ENCODE assay signal across 10 cellular contexts in the genomic region with DNA sequence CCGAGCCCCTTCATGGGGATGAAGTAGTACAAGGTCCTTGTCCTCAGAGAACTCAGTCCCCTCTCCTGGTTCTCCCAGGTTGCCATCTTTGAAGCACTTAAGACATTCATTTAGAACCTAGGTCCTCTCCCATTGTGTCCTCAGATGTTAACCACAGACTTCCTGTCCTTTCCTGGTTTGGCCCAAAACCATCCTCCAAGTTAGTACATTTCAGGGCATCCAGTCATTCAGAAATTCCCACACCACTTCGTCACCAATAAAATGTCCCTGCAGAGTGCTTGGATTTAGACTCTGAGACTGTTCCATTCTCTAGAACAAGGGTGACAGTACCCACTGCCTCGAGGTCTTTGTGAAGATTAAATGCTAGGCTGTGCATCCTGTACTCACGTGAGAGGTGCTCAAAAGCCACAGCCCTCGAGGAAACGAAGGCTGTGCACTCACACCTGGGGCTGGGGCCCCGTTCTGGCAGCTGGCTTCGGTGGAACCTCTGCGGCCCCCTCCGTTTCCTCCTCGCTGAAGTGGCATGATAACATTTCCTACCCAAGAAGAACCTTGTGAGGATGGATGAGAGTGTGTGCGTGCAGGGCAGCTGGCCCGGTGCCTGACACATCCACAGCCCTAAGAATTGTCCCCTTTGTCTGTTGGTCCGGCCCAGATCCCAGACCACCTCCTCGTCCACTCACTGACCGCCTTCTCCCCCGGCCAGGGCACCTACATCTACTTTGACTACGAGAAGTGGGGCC. TPM values are rescaled to one million over a fixed set of nuclear protein-coding genes. Genes with fewer than 3 reads are reported as not detected.
A peak's percentile ranks its signal among the peaks of the same experiment; 100 is the strongest.
DNase-seq lines count a peak whose midpoint lies in the region; ATAC-seq lines count a peak whose summit lies in the region.
"Had no signal": no experiment of that assay in that cellular context is flagged by ENCODE, and none has a peak within 500 bp of the region (broad histone marks: within the 10 kb centered on the region; RNA-seq: fewer than 3 reads in every experiment).

No MANE protein-coding gene starts in this region.

- DNase-seq in A172 (ENCODE audit: low spot score) (peak; percentile 90), EH (ENCODE audit: low read depth) (peak; percentile 86), epithelial cell of prostate (ENCODE audit: low read depth, low spot score) (no peak), iPS-NIHi11 (ENCODE audit: low spot score) (no peak), anterior cingulate cortex (lab: John Stamatoyannopoulos, UW) (no peak), ureter (ENCODE audit: low spot score) (no peak)
- DNase-seq in activated CD4-positive, alpha-beta memory T cell treated with anti-CD3 and anti-CD28 coated beads for 36 hours: peak; percentile 65
- DNase-seq: naive B cell, NCI-H2081 had no signal

- peak overlapping the region; percentile 9 for H3K27ac ChIP-seq in epithelial cell of prostate

- peaks cover 51% of the 10 kb centered on the region for H3K36me3 Mint-ChIP-seq in activated CD4-positive, alpha-beta memory T cell treated with anti-CD3 and anti-CD28 coated beads for 36 hours

- H3K4me3 Mint-ChIP-seq in activated CD4-positive, alpha-beta memory T cell treated with anti-CD3 and anti-CD28 coated beads for 36 hours: no peak overlapping the region
- H3K4me3 Mint-ChIP-seq: naive B cell had no signal

- peaks cover 32% of the 10 kb centered on the region for H3K4me1 Mint-ChIP-seq in activated CD4-positive, alpha-beta memory T cell treated with anti-CD3 and anti-CD28 coated beads for 36 hours (ENCODE audit: low read depth)

- intact Hi-C loops in activated CD4-positive, alpha-beta memory T cell treated with anti-CD3 and anti-CD28 coated beads for 36 hours (cut with micrococcal nuclease): loop anchor here (5.0 kb wide), 1 partner anchor 293 kb away; a partner anchor contains a TSS

- CTCF ChIA-PET in activated CD4-positive, alpha-beta memory T cell treated with anti-CD3 and anti-CD28 coated beads for 36 hours (lab: Charles Lee): no interaction called here

- ATAC-seq in HG02981 (IDR thresholded peaks at IDR 0.05; ENCODE audit: unreplicated experiment): no peak

- H3K27ac Mint-ChIP-seq in activated CD4-positive, alpha-beta memory T cell treated with anti-CD3 and anti-CD28 coated beads for 36 hours: peak overlapping the region; percentile 88

- POLR2A ChIA-PET in activated CD4-positive, alpha-beta memory T cell treated with anti-CD3 and anti-CD28 coated beads for 36 hours (lab: Charles Lee): interaction anchor here (0.8 kb wide), 1 partner anchor 18 kb away, joined by 4 read pairs; a partner anchor contains a TSS

- H3K9me3 Mint-ChIP-seq in activated CD4-positive, alpha-beta memory T cell treated with anti-CD3 and anti-CD28 coated beads for 36 hours: no peaks in the 10 kb centered on the region

- no peaks in the 10 kb centered on the region for H3K27me3 Mint-ChIP-seq in activated CD4-positive, alpha-beta memory T cell treated with anti-CD3 and anti-CD28 coated beads for 36 hours
- H3K27me3 Mint-ChIP-seq: naive B cell had no signal

RNA-seq across cellular contexts. Expression of a gene that starts 4.7 kb away (rescaled TPM):
- total RNA-seq in A172 (2014; rRNA removed; shearing (Covaris generic)): 18.7 and 21.1 TPM in 2 replicates
- total RNA-seq in activated CD4-positive, alpha-beta memory T cell treated with anti-CD3 and anti-CD28 coated beads for 36 hours: 1 to 10 TPM; 4.7 to 5.3 TPM
- total RNA-seq in ureter: 5.8 TPM

RNA-seq across cellular contexts. Expression of a gene that starts 17.2 kb away (rescaled TPM):
- 21.1 and 25.5 TPM in 2 replicates for total RNA-seq in A172 (2014; rRNA removed; shearing (Covaris generic))
- total RNA-seq in activated CD4-positive, alpha-beta memory T cell treated with anti-CD3 and anti-CD28 coated beads for 36 hours: 10 to 100 TPM; 54.6 to 58.7 TPM
- total RNA-seq in ureter: 54.6 TPM

RNA-seq across cellular contexts. Expression of a gene that starts 18.2 kb away (rescaled TPM):
- total RNA-seq in A172 (2014; rRNA removed; shearing (Covaris generic)): not detected in 2 replicates
- total RNA-seq in activated CD4-positive, alpha-beta memory T cell treated with anti-CD3 and anti-CD28 coated beads for 36 hours: under 1 TPM; 0.26 to 0.27 TPM
- 155 TPM for total RNA-seq in ureter

RNA-seq across cellular contexts. Expression of a gene that starts 34.6 kb away (rescaled TPM):
- 405 and 408 TPM in 2 replicates for total RNA-seq in A172 (2014; rRNA removed; shearing (Covaris generic))
- 100 to 1,000 TPM; 107 to 112 TPM for total RNA-seq in activated CD4-positive, alpha-beta memory T cell treated with anti-CD3 and anti-CD28 coated beads for 36 hours
- 175 TPM for total RNA-seq in ureter

RNA-seq across cellular contexts. Expression of a gene that starts 36.3 kb away (rescaled TPM):
- total RNA-seq in A172 (2014; rRNA removed; shearing (Covaris generic)): 222 and 277 TPM in 2 replicates
- 10 to 100 TPM; 15.5 to 16.3 TPM for total RNA-seq in activated CD4-positive, alpha-beta memory T cell treated with anti-CD3 and anti-CD28 coated beads for 36 hours
- total RNA-seq in ureter: 27.7 TPM

Comparison
In these comparisons a context has a peak if more than half of its experiments do, and no peak if none do; other contexts are left out.
1. DNase-seq: peak in A172 (single experiment), EH (single experiment) and activated CD4-positive, alpha-beta memory T cell treated with anti-CD3 and anti-CD28 coated beads for 36 hours (single experiment); none in epithelial cell of prostate (single experiment), iPS-NIHi11 (single experiment), anterior cingulate cortex (0 of 58) and ureter (single experiment).
2. RNA of a gene that starts 18.2 kb away (total RNA-seq): 155 TPM in ureter (single experiment); 0.26 to 0.27 TPM in activated CD4-positive, alpha-beta memory T cell treated with anti-CD3 and anti-CD28 coated beads for 36 hours and not detected in A172; every median in the first group is over 100 times any median in the second.